Comparison of ENCODE assay signal across 1 cellular context in genomic region chr19:49344516-49345423, GRCh38.
TF ChIP-seq lines count a peak whose summit lies in the region.

No MANE protein-coding gene starts in this region.

TF ChIP-seq in K562, 482 proteins besides CTCF, POLR2A, EP300 and RAD21:
- TF ChIP-seq ZNF408 (CRISPR knock-in tag; IDR thresholded peaks at IDR 0.05; ENCODE audit: low read depth) = no peak
- peak; percentile 77 for TF ChIP-seq RFX1 (IDR thresholded peaks at IDR 0.05)
- 0 out of 4 replicates have a peak, but pooled peaks of 1 of the 2 experiments have one; percentile 20 for TF ChIP-seq FOXA3 (CRISPR knock-in tag; conservative IDR thresholded peaks at IDR 0.05 in 1 of 2, IDR thresholded peaks at IDR 0.05 in 1 of 2)
